Comparison of ENCODE assay signal across 16 cellular contexts in the genomic region with DNA sequence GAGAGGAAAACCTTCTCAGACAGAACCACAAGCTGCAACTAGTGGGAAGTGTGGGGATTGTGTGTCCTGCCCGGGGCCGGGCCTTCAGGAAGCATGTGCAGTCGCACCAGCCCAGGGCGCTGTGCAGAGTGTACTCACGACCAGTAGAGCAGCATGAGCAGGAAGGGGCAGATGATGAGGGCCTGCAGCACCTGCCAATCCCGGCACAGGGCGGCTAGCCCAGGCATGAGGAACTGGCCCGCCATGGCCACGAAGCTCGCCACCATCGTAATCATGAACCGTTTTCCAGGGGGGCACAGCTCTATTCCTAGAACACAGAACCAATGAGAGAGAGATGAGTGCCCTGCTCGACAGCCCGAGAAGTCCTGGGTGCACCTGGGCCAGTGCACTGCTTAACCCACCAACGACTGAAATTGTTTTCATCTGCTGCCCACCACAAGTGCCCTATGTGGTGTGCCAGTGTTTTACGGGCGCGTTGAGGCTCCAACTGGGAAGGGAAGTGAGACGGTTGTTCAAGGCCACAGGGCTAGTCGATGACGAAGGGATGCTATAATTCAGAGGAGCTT.
A peak's percentile ranks its signal among the peaks of the same experiment; 100 is the strongest.
DNase-seq lines count a peak whose midpoint lies in the region; ATAC-seq, FAIRE-seq and TF ChIP-seq lines count a peak whose summit lies in the region.
"Had no signal": no experiment of that assay in that cellular context is flagged by ENCODE, and none has a peak within 500 bp of the region (broad histone marks: within the 10 kb centered on the region; RNA-seq: fewer than 3 reads in every experiment).

No MANE protein-coding gene starts in this region.

- H3K4me1 ChIP-seq in endothelial cell of umbilical vein (ENCODE audit: control insufficient read depth, extremely low read depth, insufficient read depth, low read length) (peaks cover 23% of the 10 kb centered on the region), upper lobe of left lung (peaks cover 13 to 21% (median 15%) of the 10 kb centered on the region in 4 donors)
- H3K4me1 ChIP-seq in CD4-positive, alpha-beta memory T cell (ENCODE audit: insufficient read depth, low read length), result peaks cover 2% of the 10 kb centered on the region

- WGBS in upper lobe of left lung, 2 donors, result 82 to 89% methylated on average over 13 to 21 of the region's 21 CpGs

- peaks cover 29% of the 10 kb centered on the region for H3K4me1 Mint-ChIP-seq in neural crest cell
- H3K4me1 Mint-ChIP-seq in CD4-positive, alpha-beta memory T cell, result peaks cover 4 to 14% (median 8%) of the 10 kb centered on the region in 4 donors

- no peaks in the 10 kb centered on the region for H3K27me3 ChIP-seq in endothelial cell of umbilical vein (ENCODE audit: control insufficient read depth in 2 of 2, insufficient read depth in 2 of 2, low read length in 2 of 2)
- no peaks in the 10 kb centered on the region for H3K27me3 ChIP-seq in upper lobe of left lung
- H3K27me3 ChIP-seq in CD4-positive, alpha-beta memory T cell (ENCODE audit: insufficient read depth, low read length), result no peaks in the 10 kb centered on the region

- H2AFZ ChIP-seq in endothelial cell of umbilical vein (ENCODE audit: low read depth, low read length), result peak overlapping the region; percentile 13

- H3K27ac ChIP-seq in endothelial cell of umbilical vein (ENCODE audit: insufficient read depth, low read depth, low read length), result peak overlapping the region; percentile 89
- peak overlapping the region; percentile 66 to 85 (median 78) for H3K27ac ChIP-seq in upper lobe of left lung
- no peak overlapping the region for H3K27ac ChIP-seq in CD4-positive, alpha-beta memory T cell (ENCODE audit: low read depth, low read length)

- no peak for TF ChIP-seq EP300 in upper lobe of left lung (IDR thresholded peaks at IDR 0.05)

- dilution Hi-C loops in endothelial cell of umbilical vein (cut with MboI; ENCODE audit: extremely low pct_ligation_motif_present, low sequenced_read_pairs), result no loop called here

- H3K4me2 ChIP-seq in endothelial cell of umbilical vein (ENCODE audit: insufficient read depth, low read length), result no peak overlapping the region

- BruUV-seq in endothelial cell of umbilical vein (replicated peaks; lab: Mats Ljungman, UMichigan), result TSS peak; percentile 79

- FAIRE-seq in endothelial cell of umbilical vein (lab: Jason Lieb, UNC), result no peak
- FAIRE-seq: A204.1 had no signal

- no peak overlapping the region for H3K4me3 Mint-ChIP-seq in neural crest cell
- no peak overlapping the region for H3K4me3 Mint-ChIP-seq in CD4-positive, alpha-beta memory T cell

- H4K20me1 ChIP-seq in endothelial cell of umbilical vein (replicated peaks; ENCODE audit: control insufficient read depth, extremely low read depth, insufficient read depth, low read length), result no peaks in the 10 kb centered on the region

- TF ChIP-seq CTCF in endothelial cell of umbilical vein (IDR thresholded peaks at IDR 0.05; ENCODE audit: extremely low read depth in 1 of 2, insufficient read depth in 1 of 2, low read depth in 1 of 2, low read length in 2 of 2) (no peak), neural crest cell (conservative IDR thresholded peaks at IDR 0.05) (no peak), upper lobe of left lung (IDR thresholded peaks at IDR 0.05) (no peak)

- POLR2A ChIA-PET in endothelial cell of umbilical vein (lab: Charles Lee), result interaction anchor here (0.8 to 2.0 kb wide), 2 partner anchors 31 to 42 kb away, joined by 3 to 10 read pairs; no protein-coding TSS in a partner anchor
- POLR2A ChIA-PET in CD4-positive, alpha-beta memory T cell (lab: Charles Lee; ENCODE audit: partially characterized antibody), result no interaction called here

- no peaks in the 10 kb centered on the region for H3K79me2 ChIP-seq in endothelial cell of umbilical vein (ENCODE audit: control insufficient read depth, insufficient read depth, low read length)

- H3K9me1 ChIP-seq in endothelial cell of umbilical vein (replicated peaks; ENCODE audit: control insufficient read depth, extremely low read depth, insufficient read depth, low read length), result no peaks in the 10 kb centered on the region

- H3K9me3 Mint-ChIP-seq in neural crest cell, result no peaks in the 10 kb centered on the region
- no peaks in the 10 kb centered on the region for H3K9me3 Mint-ChIP-seq in CD4-positive, alpha-beta memory T cell
- H3K9me3 Mint-ChIP-seq: activated naive CD4-positive, alpha-beta T cell treated with anti-CD3 and anti-CD28 coated beads, Interleukin-2, amount 50 U/mL, for 72 hours had no signal

- intact Hi-C loops in cardiac septum (cut with DNase I), result no loop called here
- intact Hi-C loops in left ventricle myocardium superior (cut with micrococcal nuclease), result no loop called here
- intact Hi-C loops in endothelial cell of umbilical vein (cut with micrococcal nuclease), result loop anchor here (1.0 to 2.0 kb wide), 5 partner anchors 31 to 589 kb away; a partner anchor contains a TSS
- intact Hi-C loops in CD4-positive, alpha-beta memory T cell (cut with micrococcal nuclease), result no loop called here

- H3K36me3 Mint-ChIP-seq in neural crest cell (ENCODE audit: low read depth), result peaks cover 3% of the 10 kb centered on the region
- H3K36me3 Mint-ChIP-seq in CD4-positive, alpha-beta memory T cell, result peaks cover 0 to 2% of the 10 kb centered on the region in 2 donors
- H3K36me3 Mint-ChIP-seq: activated naive CD4-positive, alpha-beta T cell treated with anti-CD3 and anti-CD28 coated beads, Interleukin-2, amount 50 U/mL, for 72 hours had no signal

- TF ChIP-seq POLR2A in endothelial cell of umbilical vein (IDR thresholded peaks at IDR 0.05; ENCODE audit: low read depth, low read length), result no peak
- no peak for TF ChIP-seq POLR2A in upper lobe of left lung (IDR thresholded peaks at IDR 0.05)

- peak overlapping the region; percentile 76 for H3K27ac Mint-ChIP-seq in neural crest cell (ENCODE audit: unreplicated experiment)
- H3K27ac Mint-ChIP-seq in CD4-positive, alpha-beta memory T cell, result peak overlapping the region in 1 of 7 donors; percentile 15
- H3K27ac Mint-ChIP-seq: activated naive CD4-positive, alpha-beta T cell treated with anti-CD3 and anti-CD28 coated beads, Interleukin-2, amount 50 U/mL, for 72 hours had no signal

- ATAC-seq in left ventricle myocardium superior (no peak), upper lobe of left lung (ENCODE audit: low FRiP score in 2 of 2) (peak in 1 of 2 donors; percentile 6), HG03196 (IDR thresholded peaks at IDR 0.05; ENCODE audit: unreplicated experiment) (no peak)

- H3K27me3 Mint-ChIP-seq in neural crest cell (ENCODE audit: low read depth), result no peaks in the 10 kb centered on the region
- H3K27me3 Mint-ChIP-seq in CD4-positive, alpha-beta memory T cell, result no peaks in the 10 kb centered on the region

- CTCF ChIA-PET in endothelial cell of umbilical vein (lab: Charles Lee), result interaction anchor here (1.0 to 2.2 kb wide), 8 partner anchors 10 to 684 kb away, joined by 3 to 10 read pairs (median 4); no protein-coding TSS in a partner anchor
- CTCF ChIA-PET in CD4-positive, alpha-beta memory T cell (lab: Charles Lee; ENCODE audit: partially characterized antibody), result interaction anchor here (1.3 to 1.6 kb wide), 3 partner anchors 10 to 87 kb away, joined by 4 read pairs; no protein-coding TSS in a partner anchor

- H3K9ac ChIP-seq in endothelial cell of umbilical vein (replicated peaks; ENCODE audit: extremely low read depth, insufficient read depth, low read length), result peak overlapping the region; percentile 4

- peak; percentile 49 for DNase-seq in cardiac septum (ENCODE audit: low spot score)
- no peak for DNase-seq in left ventricle myocardium superior
- no peak for DNase-seq in endothelial cell of umbilical vein (ENCODE audit: low read depth, low spot score)
- DNase-seq in neural crest cell (ENCODE audit: low read depth, low spot score), result no peak
- peak in 1 of 2 donors; percentile 57 for DNase-seq in upper lobe of left lung
- DNase-seq in SHP77 (lab: John Stamatoyannopoulos, UW), result no peak
- DNase-seq in CD4-positive, alpha-beta memory T cell, result no peak
- DNase-seq: activated T-cell treated with anti-CD3 and anti-CD28 coated beads for 4 hours; GF-D8; mucosa of descending colon; NCI-H146; NCI-H510A treated with DMSO at 0.1 percent for 48 hours; stimulated activated naive CD4-positive, alpha-beta T cell had no signal

- H3K4me3 ChIP-seq in endothelial cell of umbilical vein (replicated peaks in 1 of 3; ENCODE audit: insufficient read depth in 1 of 3, low read depth in 1 of 3, low read length in 3 of 3) (no peak overlapping the region), upper lobe of left lung (no peak overlapping the region)
- H3K4me3 ChIP-seq in CD4-positive, alpha-beta memory T cell (ENCODE audit: low read length in 2 of 2), result no peak overlapping the region
- H3K4me3 ChIP-seq: mucosa of descending colon had no signal

- no peaks in the 10 kb centered on the region for H3K36me3 ChIP-seq in endothelial cell of umbilical vein (ENCODE audit: control insufficient read depth in 2 of 2, extremely low read depth in 1 of 2, insufficient read depth in 2 of 2, low read length in 2 of 2)
- H3K36me3 ChIP-seq in upper lobe of left lung, result no peaks in the 10 kb centered on the region
- H3K36me3 ChIP-seq in CD4-positive, alpha-beta memory T cell (ENCODE audit: insufficient read depth, low read length), result no peaks in the 10 kb centered on the region

- no peaks in the 10 kb centered on the region for H3K9me3 ChIP-seq in endothelial cell of umbilical vein (replicated peaks; ENCODE audit: control insufficient read depth, insufficient read depth, low read length)
- H3K9me3 ChIP-seq in upper lobe of left lung, result no peaks in the 10 kb centered on the region
- H3K9me3 ChIP-seq in CD4-positive, alpha-beta memory T cell (ENCODE audit: control insufficient read depth in 1 of 2, low read length in 2 of 2), result no peaks in the 10 kb centered on the region
- H3K9me3 ChIP-seq: mucosa of descending colon had no signal

TF ChIP-seq in endothelial cell of umbilical vein, 7 proteins besides CTCF, POLR2A, EP300 and RAD21:
- no peak for TF ChIP-seq POLR2AphosphoS5 (IDR thresholded peaks at IDR 0.05; ENCODE audit: insufficient read depth, low read depth, low read length)
- TF ChIP-seq MYC (IDR thresholded peaks at IDR 0.05; ENCODE audit: low read depth, low read length), result no peak
- no peak for TF ChIP-seq EZH2 (IDR thresholded peaks at IDR 0.05; ENCODE audit: borderline replicate concordance, low read depth, low read length, severe bottlenecking)
- TF ChIP-seq, protein P1, sequence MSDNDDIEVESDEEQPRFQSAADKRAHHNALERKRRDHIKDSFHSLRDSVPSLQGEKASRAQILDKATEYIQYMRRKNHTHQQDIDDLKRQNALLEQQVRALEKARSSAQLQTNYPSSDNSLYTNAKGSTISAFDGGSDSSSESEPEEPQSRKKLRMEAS (IDR thresholded peaks at IDR 0.05; ENCODE audit: insufficient read depth, insufficient read length), result no peak
- TF ChIP-seq GATA2 (IDR thresholded peaks at IDR 0.05; ENCODE audit: insufficient read depth, insufficient read length, low read depth, low read length), result no peak
- TF ChIP-seq JUN (IDR thresholded peaks at IDR 0.05; ENCODE audit: borderline replicate concordance, insufficient read depth, insufficient read length, low read depth), result no peak
- TF ChIP-seq FOS (IDR thresholded peaks at IDR 0.05; ENCODE audit: borderline replicate concordance, insufficient read depth, low read length), result no peak
TF ChIP-seq in endothelial cell of umbilical vein: peak in this region for 0.
